23 cellular contexts compared by ENCODE assay signal in the genomic region with DNA sequence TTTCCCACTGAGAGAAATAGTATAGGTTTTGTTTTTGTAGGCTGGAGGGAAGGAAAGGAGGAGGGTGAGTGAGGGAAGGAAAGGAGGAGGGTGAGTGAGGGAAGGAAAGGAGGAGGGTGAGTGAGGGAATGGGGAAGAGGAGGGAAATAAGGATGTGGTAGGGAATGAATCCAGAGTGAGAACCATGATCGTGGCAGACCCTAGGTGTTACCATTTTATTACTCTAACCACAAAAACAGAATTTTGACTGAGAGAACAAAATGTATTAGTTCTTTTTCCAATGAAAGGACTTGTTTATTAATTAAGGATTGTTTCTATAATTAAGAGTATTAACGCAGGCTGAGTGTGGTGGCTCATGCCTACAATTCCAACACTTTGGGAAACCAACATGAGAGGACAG.
"Had no signal": no experiment of that assay in that cellular context is flagged by ENCODE, and none has a peak within 500 bp of the region (broad histone marks: within the 10 kb centered on the region; RNA-seq: fewer than 3 reads in every experiment).

No MANE protein-coding gene starts in this region.

- H3K27ac ChIP-seq: epithelial cell of prostate, esophagus muscularis mucosa, gastrocnemius medialis, heart right ventricle, pancreas, testis, tibial nerve, upper lobe of right lung, vagina had no signal

- FAIRE-seq: pancreas had no signal

- H3K4me2 ChIP-seq: smooth muscle cell had no signal

- H3K27me3 Mint-ChIP-seq: progenitor cell of endocrine pancreas; stimulated activated naive CD8-positive, alpha-beta T cell treated with anti-CD3 and anti-CD28 coated beads, Interleukin-15, Interleukin-2, amounts not matched to agents 100 ng/mL and 50 ng/mL, for 24 hours had no signal

- H3K4me1 ChIP-seq: esophagus muscularis mucosa, gastrocnemius medialis, testis, tibial nerve, upper lobe of right lung, vagina had no signal

- H3K9me3 ChIP-seq: esophagus muscularis mucosa, gastrocnemius medialis, heart right ventricle, mucosa of descending colon, pancreas, testis, tibial nerve, upper lobe of right lung, vagina had no signal

- H3K4me1 Mint-ChIP-seq: neural crest cell had no signal

- ATAC-seq: gastrocnemius medialis, heart right ventricle, left lobe of liver, mucosa of descending colon, natural killer cell, pancreas, right cardiac atrium, upper lobe of right lung had no signal

- H3K4me3 ChIP-seq: esophagus muscularis mucosa, gastrocnemius medialis, heart right ventricle, mucosa of descending colon, pancreas, smooth muscle cell, testis, tibial nerve, upper lobe of right lung, vagina had no signal

- H3K27me3 ChIP-seq: esophagus muscularis mucosa, gastrocnemius medialis, heart right ventricle, pancreas, testis, tibial nerve, upper lobe of right lung, vagina had no signal

- H3K9me3 Mint-ChIP-seq: natural killer cell; neural crest cell; stimulated activated naive CD8-positive, alpha-beta T cell treated with anti-CD3 and anti-CD28 coated beads, Interleukin-15, Interleukin-2, amounts not matched to agents 100 ng/mL and 50 ng/mL, for 24 hours had no signal

- DNase-seq: effector memory CD4-positive, alpha-beta T cell; gastrocnemius medialis; heart right ventricle; hypothalamus; kidney glomerular epithelial cell; mammary epithelial cell; mucosa of descending colon; natural killer cell; nucleus accumbens; pancreas; right cardiac atrium; stimulated activated CD4-positive, alpha-beta T cell treated with anti-CD3 and anti-CD28 coated beads, Interleukin-2, amount 100 ng/mL, for 48 hours; testis; upper lobe of right lung had no signal

- H3K27ac Mint-ChIP-seq: progenitor cell of endocrine pancreas; stimulated activated naive CD8-positive, alpha-beta T cell treated with anti-CD3 and anti-CD28 coated beads, Interleukin-15, Interleukin-2, amounts not matched to agents 100 ng/mL and 50 ng/mL, for 24 hours had no signal

- H3K4me3 Mint-ChIP-seq: natural killer cell; neural crest cell; stimulated activated naive CD8-positive, alpha-beta T cell treated with anti-CD3 and anti-CD28 coated beads, Interleukin-15, Interleukin-2, amounts not matched to agents 100 ng/mL and 50 ng/mL, for 24 hours had no signal
